In the genomic region with DNA sequence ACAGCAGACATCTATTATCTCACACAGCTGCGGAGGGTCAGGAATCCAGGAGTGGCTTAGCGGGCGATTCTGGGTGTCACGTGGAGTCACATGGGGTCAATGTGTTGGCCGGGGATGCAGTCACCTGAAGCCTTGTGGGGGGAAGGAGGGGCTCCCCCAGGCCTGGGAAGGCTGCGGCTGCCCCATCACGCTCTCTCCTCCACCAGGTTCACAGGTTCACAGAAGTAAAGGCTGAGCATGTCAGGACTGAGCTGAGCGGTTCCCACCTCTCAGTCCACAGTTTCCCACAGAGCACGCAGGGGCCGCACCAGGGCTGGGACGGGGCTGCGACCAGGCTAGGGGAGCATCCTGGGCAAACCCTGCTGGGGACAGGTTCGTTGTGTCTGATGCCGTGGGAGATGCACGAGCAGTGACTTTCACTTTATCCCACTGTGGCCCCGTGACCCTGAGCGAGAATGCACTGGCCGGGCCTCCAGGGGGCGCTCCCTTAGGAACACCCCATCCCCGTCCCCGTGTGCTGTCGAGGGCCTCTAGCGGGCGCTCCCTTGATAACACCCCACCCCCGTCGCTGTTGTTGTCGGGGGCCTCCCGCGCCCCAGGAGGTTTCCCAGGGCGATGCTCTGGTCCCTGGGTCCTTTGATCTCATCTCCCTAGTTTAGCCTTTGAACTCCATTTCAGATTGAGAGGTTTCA, we compare ENCODE assay signal across 1 cellular context.
A peak's percentile ranks its signal among the peaks of the same experiment; 100 is the strongest.
TF ChIP-seq lines count a peak whose summit lies in the region.

No MANE protein-coding gene starts in this region.

TF ChIP-seq in HepG2, 621 proteins besides CTCF, POLR2A, EP300 and RAD21 (continued from another document):
- TF ChIP-seq, protein P1, sequence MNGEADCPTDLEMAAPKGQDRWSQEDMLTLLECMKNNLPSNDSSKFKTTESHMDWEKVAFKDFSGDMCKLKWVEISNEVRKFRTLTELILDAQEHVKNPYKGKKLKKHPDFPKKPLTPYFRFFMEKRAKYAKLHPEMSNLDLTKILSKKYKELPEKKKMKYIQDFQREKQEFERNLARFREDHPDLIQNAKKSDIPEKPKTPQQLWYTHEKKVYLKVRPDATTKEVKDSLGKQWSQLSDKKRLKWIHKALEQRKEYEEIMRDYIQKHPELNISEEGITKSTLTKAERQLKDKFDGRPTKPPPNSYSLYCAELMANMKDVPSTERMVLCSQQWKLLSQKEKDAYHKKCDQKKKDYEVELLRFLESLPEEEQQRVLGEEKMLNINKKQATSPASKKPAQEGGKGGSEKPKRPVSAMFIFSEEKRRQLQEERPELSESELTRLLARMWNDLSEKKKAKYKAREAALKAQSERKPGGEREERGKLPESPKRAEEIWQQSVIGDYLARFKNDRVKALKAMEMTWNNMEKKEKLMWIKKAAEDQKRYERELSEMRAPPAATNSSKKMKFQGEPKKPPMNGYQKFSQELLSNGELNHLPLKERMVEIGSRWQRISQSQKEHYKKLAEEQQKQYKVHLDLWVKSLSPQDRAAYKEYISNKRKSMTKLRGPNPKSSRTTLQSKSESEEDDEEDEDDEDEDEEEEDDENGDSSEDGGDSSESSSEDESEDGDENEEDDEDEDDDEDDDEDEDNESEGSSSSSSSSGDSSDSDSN (CRISPR knock-in tag; IDR thresholded peaks at IDR 0.05) = peak; percentile 68
- peak; percentile 63 for TF ChIP-seq YY1 (IDR thresholded peaks at IDR 0.05; ENCODE audit: insufficient read depth, insufficient replicate concordance, low read depth, low read length)
- TF ChIP-seq, protein P2, sequence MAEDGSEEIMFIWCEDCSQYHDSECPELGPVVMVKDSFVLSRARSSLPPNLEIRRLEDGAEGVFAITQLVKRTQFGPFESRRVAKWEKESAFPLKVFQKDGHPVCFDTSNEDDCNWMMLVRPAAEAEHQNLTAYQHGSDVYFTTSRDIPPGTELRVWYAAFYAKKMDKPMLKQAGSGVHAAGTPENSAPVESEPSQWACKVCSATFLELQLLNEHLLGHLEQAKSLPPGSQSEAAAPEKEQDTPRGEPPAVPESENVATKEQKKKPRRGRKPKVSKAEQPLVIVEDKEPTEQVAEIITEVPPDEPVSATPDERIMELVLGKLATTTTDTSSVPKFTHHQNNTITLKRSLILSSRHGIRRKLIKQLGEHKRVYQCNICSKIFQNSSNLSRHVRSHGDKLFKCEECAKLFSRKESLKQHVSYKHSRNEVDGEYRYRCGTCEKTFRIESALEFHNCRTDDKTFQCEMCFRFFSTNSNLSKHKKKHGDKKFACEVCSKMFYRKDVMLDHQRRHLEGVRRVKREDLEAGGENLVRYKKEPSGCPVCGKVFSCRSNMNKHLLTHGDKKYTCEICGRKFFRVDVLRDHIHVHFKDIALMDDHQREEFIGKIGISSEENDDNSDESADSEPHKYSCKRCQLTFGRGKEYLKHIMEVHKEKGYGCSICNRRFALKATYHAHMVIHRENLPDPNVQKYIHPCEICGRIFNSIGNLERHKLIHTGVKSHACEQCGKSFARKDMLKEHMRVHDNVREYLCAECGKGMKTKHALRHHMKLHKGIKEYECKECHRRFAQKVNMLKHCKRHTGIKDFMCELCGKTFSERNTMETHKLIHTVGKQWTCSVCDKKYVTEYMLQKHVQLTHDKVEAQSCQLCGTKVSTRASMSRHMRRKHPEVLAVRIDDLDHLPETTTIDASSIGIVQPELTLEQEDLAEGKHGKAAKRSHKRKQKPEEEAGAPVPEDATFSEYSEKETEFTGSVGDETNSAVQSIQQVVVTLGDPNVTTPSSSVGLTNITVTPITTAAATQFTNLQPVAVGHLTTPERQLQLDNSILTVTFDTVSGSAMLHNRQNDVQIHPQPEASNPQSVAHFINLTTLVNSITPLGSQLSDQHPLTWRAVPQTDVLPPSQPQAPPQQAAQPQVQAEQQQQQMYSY (CRISPR knock-in tag; IDR thresholded peaks at IDR 0.05) = no peak
- TF ChIP-seq, protein P3, sequence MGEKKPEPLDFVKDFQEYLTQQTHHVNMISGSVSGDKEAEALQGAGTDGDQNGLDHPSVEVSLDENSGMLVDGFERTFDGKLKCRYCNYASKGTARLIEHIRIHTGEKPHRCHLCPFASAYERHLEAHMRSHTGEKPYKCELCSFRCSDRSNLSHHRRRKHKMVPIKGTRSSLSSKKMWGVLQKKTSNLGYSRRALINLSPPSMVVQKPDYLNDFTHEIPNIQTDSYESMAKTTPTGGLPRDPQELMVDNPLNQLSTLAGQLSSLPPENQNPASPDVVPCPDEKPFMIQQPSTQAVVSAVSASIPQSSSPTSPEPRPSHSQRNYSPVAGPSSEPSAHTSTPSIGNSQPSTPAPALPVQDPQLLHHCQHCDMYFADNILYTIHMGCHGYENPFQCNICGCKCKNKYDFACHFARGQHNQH (CRISPR knock-in tag; IDR thresholded peaks at IDR 0.05) = no peak
TF ChIP-seq in HepG2: peak in this region for 183.
